13 cellular contexts compared by ENCODE assay signal in the genomic region with DNA sequence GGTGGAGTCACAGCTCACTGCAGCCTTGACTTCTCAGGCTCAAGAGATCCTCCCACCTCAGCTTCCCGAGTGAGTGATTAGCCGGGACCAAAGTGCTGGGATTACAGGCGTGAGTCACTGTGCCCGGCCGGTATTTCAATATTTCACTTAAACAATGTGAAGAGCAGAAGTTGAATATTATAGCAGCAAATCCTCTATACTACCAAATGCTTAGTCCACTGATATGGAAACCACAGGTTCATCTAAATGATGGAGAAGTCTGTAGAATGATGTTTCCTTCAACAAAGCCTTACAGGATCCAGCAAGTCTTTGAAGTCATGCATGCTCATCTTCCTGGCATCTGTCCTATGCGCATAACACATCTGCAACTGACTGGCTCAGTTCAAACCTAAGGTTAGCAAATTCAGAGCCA. TPM values are rescaled to one million over a fixed set of nuclear protein-coding genes. Genes with fewer than 3 reads are reported as not detected.
DNase-seq lines count a peak whose midpoint lies in the region; ATAC-seq and TF ChIP-seq lines count a peak whose summit lies in the region.
"Had no signal": no experiment of that assay in that cellular context is flagged by ENCODE, and none has a peak within 500 bp of the region (broad histone marks: within the 10 kb centered on the region; RNA-seq: fewer than 3 reads in every experiment).

No MANE protein-coding gene starts in this region.

- DNase-seq in GM23248 (peak; percentile 81), RPMI7951 (ENCODE audit: low read depth) (peak; percentile 76), epithelial cell of prostate (ENCODE audit: low read depth, low spot score) (no peak), omental fat pad (ENCODE audit: low spot score) (no peak), NCI-H510A (lab: John Stamatoyannopoulos, UW) (no peak), NCI-H69 (lab: John Stamatoyannopoulos, UW) (no peak)
- DNase-seq: activated CD8-positive, alpha-beta memory T cell treated with anti-CD3 and anti-CD28 coated beads, Interleukin-2, amount 50 U/mL, for 4 hours; immature natural killer cell; MM.1S; NCI-H2171; right cardiac atrium had no signal

- no peaks in the 10 kb centered on the region for H3K9me2 ChIP-seq in GM23248 (ENCODE audit: insufficient read depth)

- H3K79me2 ChIP-seq in GM23248 (ENCODE audit: insufficient read depth), result no peaks in the 10 kb centered on the region

- peaks cover 30% of the 10 kb centered on the region for H3K4me1 ChIP-seq in GM23248 (ENCODE audit: insufficient read depth)

- H3K9me3 ChIP-seq in GM23248 (ENCODE audit: low read depth), result no peaks in the 10 kb centered on the region

- H2AFZ ChIP-seq in GM23248, result no peak overlapping the region

- H4K20me1 ChIP-seq in GM23248 (ENCODE audit: insufficient read depth), result no peaks in the 10 kb centered on the region

- in situ Hi-C loops in GM23248 (cut with MboI), result no loop called here

- TF ChIP-seq CTCF in omental fat pad (IDR thresholded peaks at IDR 0.05), result no peak

- H3F3A ChIP-seq in GM23248 (ENCODE audit: insufficient read depth), result peaks cover 37% of the 10 kb centered on the region

- 16 to 17% methylated on average over 6 of the region's 6 CpGs for WGBS in GM23248 (ENCODE audit: low coverage in 1 of 2, low lambda C conversion rate in 2 of 2, missing lambda C conversion rate in 2 of 2), 2 experiments

- no peak overlapping the region for H3K4me3 ChIP-seq in GM23248

- no peaks in the 10 kb centered on the region for H3K27me3 ChIP-seq in GM23248 (replicated peaks; ENCODE audit: insufficient read depth)

- H3K36me3 ChIP-seq in GM23248 (ENCODE audit: low read depth), result no peaks in the 10 kb centered on the region

- no peak overlapping the region for H3K9ac ChIP-seq in GM23248

- H3K4me2 ChIP-seq in GM23248 (ENCODE audit: unreplicated experiment), result peak overlapping the region; percentile 63

- ATAC-seq in omental fat pad (ENCODE audit: low FRiP score) (peak; percentile 72), HG03439 (IDR thresholded peaks at IDR 0.05; ENCODE audit: unreplicated experiment) (no peak), GM21717 (IDR thresholded peaks at IDR 0.05; ENCODE audit: unreplicated experiment) (no peak)
- ATAC-seq: right cardiac atrium had no signal

- H3K27ac ChIP-seq in GM23248, result peak overlapping the region; percentile 23
- H3K27ac ChIP-seq in epithelial cell of prostate, result peak overlapping the region; percentile 80

RNA-seq across cellular contexts. Expression of gene UACA, which starts 20.3 kb away (rescaled TPM):
- 47.0 and 64.0 TPM in 2 replicates for total RNA-seq in GM23248 (2014; rRNA removed; shearing (Covaris generic))
- polyA plus RNA-seq in GM23248 (2016; fragmentation: Nextera tagmentation; extraction: Ambion mirVana), result 128 and 135 TPM in 2 replicates
- total RNA-seq in RPMI7951 (2014; rRNA removed; shearing (Covaris generic)), result 47.0 and 56.8 TPM in 2 replicates
- total RNA-seq in omental fat pad, result 100 to 1,000 TPM in 1 of 4 donors, 10 to 100 TPM in 3; 36.1 to 158 (median 47.3) TPM

Comparison
In these comparisons a context has a peak if more than half of its experiments do, and no peak if none do; other contexts are left out.
1. DNase-seq: peak in GM23248 (single experiment) and RPMI7951 (single experiment); none in epithelial cell of prostate (single experiment), omental fat pad (single experiment), NCI-H510A (single experiment) and NCI-H69 (single experiment).